Comparison of ENCODE assay signal across 11 cellular contexts in the genomic region with DNA sequence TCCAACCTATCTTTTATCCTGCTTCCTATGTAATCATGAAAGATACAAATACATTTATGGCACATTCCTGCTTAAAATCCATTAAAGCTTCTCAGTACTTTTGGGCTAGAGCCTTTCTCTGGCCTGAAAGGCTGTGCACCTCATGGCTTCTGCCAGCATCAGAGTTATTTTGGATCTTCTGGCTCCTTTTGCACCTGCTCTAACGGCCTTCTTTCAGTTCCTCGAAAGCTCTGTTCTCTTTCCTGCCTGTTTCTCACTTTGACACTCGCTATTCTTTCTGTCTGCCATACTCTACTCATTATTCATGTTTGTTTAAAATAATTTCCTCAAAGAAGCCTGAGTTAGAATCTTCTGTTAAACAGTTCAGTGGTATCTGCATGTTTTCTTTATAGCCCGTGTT.
DNase-seq lines count a peak whose midpoint lies in the region; ATAC-seq lines count a peak whose summit lies in the region.
"Had no signal": no experiment of that assay in that cellular context is flagged by ENCODE, and none has a peak within 500 bp of the region (broad histone marks: within the 10 kb centered on the region; RNA-seq: fewer than 3 reads in every experiment).

No MANE protein-coding gene starts in this region.

- ATAC-seq in GM18861 (IDR thresholded peaks at IDR 0.05; ENCODE audit: unreplicated experiment) = peak; percentile 44
- ATAC-seq in GM21528 (IDR thresholded peaks at IDR 0.05; ENCODE audit: low FRiP score, unreplicated experiment) = peak; percentile 65
- ATAC-seq in HG03097 (IDR thresholded peaks at IDR 0.05; ENCODE audit: low FRiP score, unreplicated experiment) = peak; percentile 31
- no peak for ATAC-seq in T-helper 17 cell

- DNase-seq in T-helper 17 cell (no peak), NCI-H1092 (lab: John Stamatoyannopoulos, UW) (no peak), HUDEP-2 (lab: John Stamatoyannopoulos, UW; ENCODE audit: unreplicated experiment in 76 of 76) (no peak), GM19238 (ENCODE audit: insufficient read length, low spot score) (no peak), anterior cingulate cortex (lab: John Stamatoyannopoulos, UW) (no peak)
- DNase-seq: COR-L47, NCI-H526 treated with DMSO at 0.1 percent for 48 hours had no signal

- peaks cover 12% of the 10 kb centered on the region for H3K4me1 Mint-ChIP-seq in T-helper 17 cell

- no peaks in the 10 kb centered on the region for H3K27me3 Mint-ChIP-seq in T-helper 17 cell

- no peaks in the 10 kb centered on the region for H3K9me3 ChIP-seq in T-helper 17 cell (ENCODE audit: control insufficient read depth, low read length, poor library complexity, severe bottlenecking)

- peak overlapping the region; percentile 43 for H3K27ac Mint-ChIP-seq in T-helper 17 cell
- H3K27ac Mint-ChIP-seq: nephron had no signal

- no peak overlapping the region for H3K4me3 Mint-ChIP-seq in T-helper 17 cell
- H3K4me3 Mint-ChIP-seq: nephron had no signal

- peaks cover 15% of the 10 kb centered on the region for H3K36me3 Mint-ChIP-seq in T-helper 17 cell (ENCODE audit: low read depth)
